ENCODE assay signal across 1 cellular context in the genomic region with DNA sequence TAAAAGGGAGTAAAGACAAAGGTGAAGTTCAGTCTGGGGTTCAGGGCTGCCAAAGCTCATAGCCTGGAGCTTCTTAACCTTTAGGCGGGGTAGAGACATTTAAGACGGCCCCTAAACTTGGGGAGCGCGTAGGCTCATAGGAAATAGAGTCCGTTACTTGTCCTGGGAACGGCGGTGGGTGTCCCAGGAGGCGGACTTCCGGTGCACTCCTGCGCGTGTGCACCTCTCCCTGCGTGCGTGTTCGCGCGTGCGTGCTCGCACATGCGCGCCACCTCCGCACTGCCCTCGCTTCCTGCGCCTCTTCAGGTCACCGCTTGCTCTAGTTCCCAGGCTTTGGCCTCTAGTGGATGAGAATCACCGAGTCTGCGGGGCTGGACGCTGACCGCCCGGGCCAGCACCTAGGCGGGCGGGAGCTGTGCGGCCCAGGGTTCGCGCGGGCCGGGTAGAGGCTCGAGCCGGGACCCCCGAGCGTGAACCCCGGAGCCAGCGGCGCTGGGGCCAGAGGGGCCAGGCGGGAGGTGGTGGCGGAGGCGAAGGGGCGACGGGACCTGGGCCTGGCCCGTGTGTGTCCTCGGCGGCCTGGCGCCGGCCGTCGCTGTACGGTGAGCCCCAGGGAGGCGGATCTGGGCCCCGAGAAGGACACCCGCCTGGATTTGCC.
TF ChIP-seq lines count a peak whose summit lies in the region.

No MANE protein-coding gene starts in this region.

TF ChIP-seq in IMR-90, 13 proteins besides CTCF, POLR2A, EP300 and RAD21:
- TF ChIP-seq BHLHE40 (IDR thresholded peaks at IDR 0.05; ENCODE audit: low read depth, low read length) (peak; percentile 69; the same call in 1 of the 2 replicates), MXI1 (IDR thresholded peaks at IDR 0.05; ENCODE audit: borderline replicate concordance, low read depth, low read length) (peak; percentile 65; the same call in 1 of the 2 replicates)
